Comparison of ENCODE assay signal across 1 cellular context in the genomic region with DNA sequence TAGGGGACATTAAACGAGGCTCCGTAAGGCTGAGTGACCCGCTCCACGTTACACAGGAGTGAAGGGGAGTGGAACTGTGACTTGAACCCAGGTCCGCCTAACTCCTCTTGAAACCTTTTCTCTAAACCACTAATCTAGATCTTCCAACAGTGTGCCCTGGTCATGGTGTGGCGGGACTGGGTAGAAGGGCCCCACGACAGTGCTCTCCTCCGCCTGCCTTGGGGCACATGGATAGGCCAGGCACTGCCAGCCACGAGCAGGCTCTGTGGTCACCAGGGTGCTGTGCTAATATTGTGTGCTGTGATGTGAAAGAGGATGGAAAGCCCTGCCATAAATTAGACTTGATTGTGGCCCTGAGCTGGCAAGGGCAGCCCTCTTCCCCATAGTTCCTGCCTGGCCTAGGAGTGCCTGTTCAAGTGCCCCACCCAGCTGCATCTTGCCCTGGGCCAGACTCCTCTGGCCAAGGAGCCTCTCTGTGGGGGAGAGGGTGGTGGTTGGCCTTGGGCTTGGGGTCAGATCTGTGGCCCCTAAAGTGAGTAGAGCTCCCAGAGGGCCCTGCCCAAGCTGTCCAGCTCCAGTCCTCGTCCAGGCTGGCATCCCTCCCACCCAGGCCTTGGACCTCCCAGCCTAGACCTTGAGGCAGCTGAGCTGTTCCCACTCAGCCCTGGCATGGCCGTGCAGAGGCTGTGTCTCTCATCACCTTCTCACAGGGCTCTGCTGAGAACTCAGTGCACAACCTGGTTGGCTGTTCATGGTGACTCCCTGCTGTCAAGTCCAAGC.
TF ChIP-seq lines count a peak whose summit lies in the region.

No MANE protein-coding gene starts in this region.

TF ChIP-seq in IMR-90, 13 proteins besides CTCF, POLR2A, EP300 and RAD21:
- TF ChIP-seq CHD1 (IDR thresholded peaks at IDR 0.05; ENCODE audit: low read depth, low read length) (no peak), RFX5 (IDR thresholded peaks at IDR 0.05; ENCODE audit: low read depth, low read length) (no peak), NFE2L2 (IDR thresholded peaks at IDR 0.05; ENCODE audit: low read depth, low read length) (no peak), RCOR1 (IDR thresholded peaks at IDR 0.05; ENCODE audit: insufficient replicate concordance, low read length) (no peak), CEBPB (IDR thresholded peaks at IDR 0.05; ENCODE audit: low read depth, low read length) (no peak), MAFK (IDR thresholded peaks at IDR 0.05; ENCODE audit: low read depth, low read length) (no peak), MXI1 (IDR thresholded peaks at IDR 0.05; ENCODE audit: borderline replicate concordance, low read depth, low read length) (no peak), MAZ (IDR thresholded peaks at IDR 0.05; ENCODE audit: borderline replicate concordance, low read depth, low read length) (no peak), BHLHE40 (IDR thresholded peaks at IDR 0.05; ENCODE audit: low read depth, low read length) (no peak), FOS (IDR thresholded peaks at IDR 0.05; ENCODE audit: low read depth, low read length) (no peak)
- TF ChIP-seq, protein P1, sequence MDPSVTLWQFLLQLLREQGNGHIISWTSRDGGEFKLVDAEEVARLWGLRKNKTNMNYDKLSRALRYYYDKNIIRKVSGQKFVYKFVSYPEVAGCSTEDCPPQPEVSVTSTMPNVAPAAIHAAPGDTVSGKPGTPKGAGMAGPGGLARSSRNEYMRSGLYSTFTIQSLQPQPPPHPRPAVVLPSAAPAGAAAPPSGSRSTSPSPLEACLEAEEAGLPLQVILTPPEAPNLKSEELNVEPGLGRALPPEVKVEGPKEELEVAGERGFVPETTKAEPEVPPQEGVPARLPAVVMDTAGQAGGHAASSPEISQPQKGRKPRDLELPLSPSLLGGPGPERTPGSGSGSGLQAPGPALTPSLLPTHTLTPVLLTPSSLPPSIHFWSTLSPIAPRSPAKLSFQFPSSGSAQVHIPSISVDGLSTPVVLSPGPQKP (IDR thresholded peaks at IDR 0.05; ENCODE audit: borderline replicate concordance, low read depth, low read length): no peak
